ENCODE assay signal across 16 cellular contexts in the genomic region with DNA sequence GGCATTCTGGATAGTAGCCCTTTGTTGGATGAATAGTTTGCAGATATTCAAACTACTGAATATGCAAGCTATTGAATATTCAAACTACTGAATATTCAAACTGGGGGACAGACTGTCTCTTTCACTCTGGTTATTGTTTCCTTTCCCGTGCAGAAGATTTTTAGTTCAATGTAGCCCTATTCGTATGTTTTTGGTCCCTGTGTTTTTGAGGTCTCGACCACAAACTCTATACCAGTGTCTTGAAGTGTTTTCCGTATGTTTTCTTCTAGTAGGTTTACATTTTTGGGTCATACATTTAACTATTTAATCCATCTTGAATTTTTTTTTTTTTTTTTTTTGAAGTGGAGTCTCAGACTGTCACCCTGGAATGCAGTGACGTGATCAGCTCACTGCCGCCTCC. TPM values are rescaled to one million over a fixed set of nuclear protein-coding genes. Genes with fewer than 3 reads are reported as not detected.
A peak's percentile ranks its signal among the peaks of the same experiment; 100 is the strongest.
DNase-seq lines count a peak whose midpoint lies in the region; ATAC-seq and TF ChIP-seq lines count a peak whose summit lies in the region.
"Had no signal": no experiment of that assay in that cellular context is flagged by ENCODE, and none has a peak within 500 bp of the region (broad histone marks: within the 10 kb centered on the region; RNA-seq: fewer than 3 reads in every experiment).

No MANE protein-coding gene starts in this region.

- no peak overlapping the region for H3K4me2 ChIP-seq in GM23338

- no peak for DNase-seq in activated naive CD4-positive, alpha-beta T cell treated with anti-CD3 and anti-CD28 coated beads, Interleukin-2, amount 50 U/mL, for 16 hours
- no peak for DNase-seq in GM23338 (ENCODE audit: low spot score)
- DNase-seq in activated naive CD8-positive, alpha-beta T cell treated with anti-CD3 and anti-CD28 coated beads, Interleukin-2, amount 50 U/mL, for 24 hours, result no peak
- no peak for DNase-seq in stimulated activated effector memory CD8-positive, alpha-beta T cell treated with anti-CD3 and anti-CD28 coated beads, Interleukin-12 subunit alpha, Interleukin-12 subunit beta, amount 100 ng/mL, for 72 hours (ENCODE audit: low spot score in 2 of 2)
- no peak for DNase-seq in activated CD8-positive, alpha-beta T cell treated with anti-CD3 and anti-CD28 coated beads, Interleukin-2, amount 10 ng/mL, durations not matched to agents 7 days and 5 days
- DNase-seq: IMR-90, NCI-H1105, NCI-H146, NCI-H2029 treated with DMSO at 0.1 percent for 48 hours, NCI-H226, NCI-H524 had no signal

- H3K27ac Mint-ChIP-seq in activated naive CD4-positive, alpha-beta T cell treated with anti-CD3 and anti-CD28 coated beads, Interleukin-2, amount 50 U/mL, for 24 hours, result peak overlapping the region; percentile 74
- H3K27ac Mint-ChIP-seq in GM23338, result peak overlapping the region; percentile 4; the same call in 1 of the 2 replicates
- H3K27ac Mint-ChIP-seq in activated naive CD8-positive, alpha-beta T cell treated with anti-CD3 and anti-CD28 coated beads, Interleukin-2, amount 50 U/mL, for 24 hours, result peak overlapping the region; percentile 67
- peak overlapping the region; percentile 33 for H3K27ac Mint-ChIP-seq in stimulated activated effector memory CD8-positive, alpha-beta T cell treated with anti-CD3 and anti-CD28 coated beads, Interleukin-12 subunit alpha, Interleukin-12 subunit beta, amount 100 ng/mL, for 72 hours
- H3K27ac Mint-ChIP-seq in activated CD8-positive, alpha-beta T cell treated with anti-CD3 and anti-CD28 coated beads, Interleukin-2, amount 10 ng/mL, durations not matched to agents 7 days and 5 days, result no peak overlapping the region

- peak overlapping the region; percentile 8 for H3K4me3 Mint-ChIP-seq in activated naive CD4-positive, alpha-beta T cell treated with anti-CD3 and anti-CD28 coated beads, Interleukin-2, amount 50 U/mL, for 24 hours
- H3K4me3 Mint-ChIP-seq in GM23338, result no peak overlapping the region
- no peak overlapping the region for H3K4me3 Mint-ChIP-seq in activated naive CD8-positive, alpha-beta T cell treated with anti-CD3 and anti-CD28 coated beads, Interleukin-2, amount 50 U/mL, for 24 hours
- no peak overlapping the region for H3K4me3 Mint-ChIP-seq in stimulated activated effector memory CD8-positive, alpha-beta T cell treated with anti-CD3 and anti-CD28 coated beads, Interleukin-12 subunit alpha, Interleukin-12 subunit beta, amount 100 ng/mL, for 72 hours
- H3K4me3 Mint-ChIP-seq in activated CD8-positive, alpha-beta T cell treated with anti-CD3 and anti-CD28 coated beads, Interleukin-2, amount 10 ng/mL, durations not matched to agents 7 days and 5 days, result no peak overlapping the region

- no peaks in the 10 kb centered on the region for H3K27me3 ChIP-seq in GM23338 (ENCODE audit: insufficient read depth)
- H3K27me3 ChIP-seq: SJSA1 had no signal

- no peaks in the 10 kb centered on the region for H3K27me3 Mint-ChIP-seq in activated naive CD4-positive, alpha-beta T cell treated with anti-CD3 and anti-CD28 coated beads, Interleukin-2, amount 50 U/mL, for 24 hours
- no peaks in the 10 kb centered on the region for H3K27me3 Mint-ChIP-seq in GM23338 (ENCODE audit: insufficient read depth, low read depth, poor library complexity)
- no peaks in the 10 kb centered on the region for H3K27me3 Mint-ChIP-seq in activated naive CD8-positive, alpha-beta T cell treated with anti-CD3 and anti-CD28 coated beads, Interleukin-2, amount 50 U/mL, for 24 hours
- H3K27me3 Mint-ChIP-seq in activated CD8-positive, alpha-beta T cell treated with anti-CD3 and anti-CD28 coated beads, Interleukin-2, amount 10 ng/mL, durations not matched to agents 7 days and 5 days (ENCODE audit: low read depth), result no peaks in the 10 kb centered on the region

- H3K4me1 Mint-ChIP-seq in activated naive CD4-positive, alpha-beta T cell treated with anti-CD3 and anti-CD28 coated beads, Interleukin-2, amount 50 U/mL, for 24 hours, result peaks cover 84% of the 10 kb centered on the region
- H3K4me1 Mint-ChIP-seq in GM23338, result no peaks in the 10 kb centered on the region; the same call in 2 of the 3 replicates
- peaks cover 53% of the 10 kb centered on the region for H3K4me1 Mint-ChIP-seq in activated naive CD8-positive, alpha-beta T cell treated with anti-CD3 and anti-CD28 coated beads, Interleukin-2, amount 50 U/mL, for 24 hours
- peaks cover 51% of the 10 kb centered on the region for H3K4me1 Mint-ChIP-seq in stimulated activated effector memory CD8-positive, alpha-beta T cell treated with anti-CD3 and anti-CD28 coated beads, Interleukin-12 subunit alpha, Interleukin-12 subunit beta, amount 100 ng/mL, for 72 hours
- peaks cover 32% of the 10 kb centered on the region for H3K4me1 Mint-ChIP-seq in activated CD8-positive, alpha-beta T cell treated with anti-CD3 and anti-CD28 coated beads, Interleukin-2, amount 10 ng/mL, durations not matched to agents 7 days and 5 days (ENCODE audit: low read depth)

- H3K9me3 Mint-ChIP-seq in activated naive CD4-positive, alpha-beta T cell treated with anti-CD3 and anti-CD28 coated beads, Interleukin-2, amount 50 U/mL, for 24 hours, result no peaks in the 10 kb centered on the region
- H3K9me3 Mint-ChIP-seq in GM23338, result peaks cover 10% of the 10 kb centered on the region
- H3K9me3 Mint-ChIP-seq in activated naive CD8-positive, alpha-beta T cell treated with anti-CD3 and anti-CD28 coated beads, Interleukin-2, amount 50 U/mL, for 24 hours, result peaks cover 17% of the 10 kb centered on the region
- H3K9me3 Mint-ChIP-seq in stimulated activated effector memory CD8-positive, alpha-beta T cell treated with anti-CD3 and anti-CD28 coated beads, Interleukin-12 subunit alpha, Interleukin-12 subunit beta, amount 100 ng/mL, for 72 hours, result no peaks in the 10 kb centered on the region
- H3K9me3 Mint-ChIP-seq in activated CD8-positive, alpha-beta T cell treated with anti-CD3 and anti-CD28 coated beads, Interleukin-2, amount 10 ng/mL, durations not matched to agents 7 days and 5 days (ENCODE audit: insufficient read depth), result peaks cover 4% of the 10 kb centered on the region

- no peak overlapping the region for H3K27ac ChIP-seq in GM23338 (ENCODE audit: low read depth)
- H3K27ac ChIP-seq: SJSA1 had no signal

- H3K4me1 ChIP-seq in GM23338 (ENCODE audit: insufficient read depth), result no peaks in the 10 kb centered on the region
- H3K4me1 ChIP-seq: SJSA1 had no signal

- H3K9me2 ChIP-seq in GM23338 (ENCODE audit: insufficient read depth), result no peaks in the 10 kb centered on the region

- H2AFZ ChIP-seq in GM23338, result no peak overlapping the region

- H3K36me3 Mint-ChIP-seq in activated naive CD4-positive, alpha-beta T cell treated with anti-CD3 and anti-CD28 coated beads, Interleukin-2, amount 50 U/mL, for 24 hours, result peaks cover 46% of the 10 kb centered on the region
- peaks cover 75% of the 10 kb centered on the region; the same call in 2 of the 3 replicates for H3K36me3 Mint-ChIP-seq in GM23338 (ENCODE audit: low read depth)
- H3K36me3 Mint-ChIP-seq in activated naive CD8-positive, alpha-beta T cell treated with anti-CD3 and anti-CD28 coated beads, Interleukin-2, amount 50 U/mL, for 24 hours (ENCODE audit: low read depth), result peaks cover 73% of the 10 kb centered on the region
- H3K36me3 Mint-ChIP-seq in stimulated activated effector memory CD8-positive, alpha-beta T cell treated with anti-CD3 and anti-CD28 coated beads, Interleukin-12 subunit alpha, Interleukin-12 subunit beta, amount 100 ng/mL, for 72 hours, result peaks cover 71% of the 10 kb centered on the region
- peaks cover 65% of the 10 kb centered on the region for H3K36me3 Mint-ChIP-seq in activated CD8-positive, alpha-beta T cell treated with anti-CD3 and anti-CD28 coated beads, Interleukin-2, amount 10 ng/mL, durations not matched to agents 7 days and 5 days (ENCODE audit: low read depth)

- CTCF ChIA-PET in activated CD8-positive, alpha-beta T cell treated with anti-CD3 and anti-CD28 coated beads, Interleukin-2, amount 10 ng/mL, durations not matched to agents 7 days and 5 days (lab: Charles Lee), result no interaction called here

- H3K36me3 ChIP-seq in GM23338 (ENCODE audit: insufficient read depth), result peaks cover 3% of the 10 kb centered on the region

- peaks cover 3% of the 10 kb centered on the region for H4K20me1 ChIP-seq in GM23338 (replicated peaks; ENCODE audit: insufficient read depth)

- POLR2A ChIA-PET in activated CD8-positive, alpha-beta T cell treated with anti-CD3 and anti-CD28 coated beads, Interleukin-2, amount 10 ng/mL, durations not matched to agents 7 days and 5 days (lab: Charles Lee), result no interaction called here

- TF ChIP-seq CTCF in GM23338 (conservative IDR thresholded peaks at IDR 0.05; ENCODE audit: low read depth in 2 of 2), result no peak

- peaks cover 39% of the 10 kb centered on the region for H3K79me2 ChIP-seq in GM23338 (replicated peaks; ENCODE audit: insufficient read depth)

- H3F3A ChIP-seq in GM23338 (replicated peaks; ENCODE audit: low read depth), result no peaks in the 10 kb centered on the region

- no peak overlapping the region for H3K4me3 ChIP-seq in GM23338
- H3K4me3 ChIP-seq: SJSA1 had no signal

- no peak for ATAC-seq in GM23338
- ATAC-seq in activated naive CD8-positive, alpha-beta T cell treated with anti-CD3 and anti-CD28 coated beads, Interleukin-2, amount 50 U/mL, for 24 hours, result no peak
- no peak for ATAC-seq in stimulated activated effector memory CD8-positive, alpha-beta T cell treated with anti-CD3 and anti-CD28 coated beads, Interleukin-12 subunit alpha, Interleukin-12 subunit beta, amount 100 ng/mL, for 72 hours
- ATAC-seq in GM18519 (IDR thresholded peaks at IDR 0.05; ENCODE audit: low FRiP score, unreplicated experiment), result no peak
- ATAC-seq in GM21723 (IDR thresholded peaks at IDR 0.05; ENCODE audit: unreplicated experiment), result no peak
- no peak for ATAC-seq in activated CD8-positive, alpha-beta T cell treated with anti-CD3 and anti-CD28 coated beads, Interleukin-2, amount 10 ng/mL, durations not matched to agents 7 days and 5 days
- ATAC-seq: Right ventricle myocardium inferior had no signal

TF ChIP-seq in GM23338, 12 proteins besides CTCF, POLR2A, EP300 and RAD21 (continues in another document):
- TF ChIP-seq STAT1 (IDR thresholded peaks at IDR 0.05; ENCODE audit: unreplicated experiment) (no peak), ZNF114 (CRISPR knock-in tag; IDR thresholded peaks at IDR 0.05) (no peak), NANOG (IDR thresholded peaks at IDR 0.05; ENCODE audit: borderline replicate concordance) (no peak), JUNB (IDR thresholded peaks at IDR 0.05; ENCODE audit: unreplicated experiment) (no peak), ZNF331 (CRISPR knock-in tag; IDR thresholded peaks at IDR 0.05; ENCODE audit: low read depth) (no peak), EZH2phosphoT487 (IDR thresholded peaks at IDR 0.05; ENCODE audit: unreplicated experiment) (no peak), EZH2 (IDR thresholded peaks at IDR 0.05; ENCODE audit: low read depth, unreplicated experiment) (no peak)

RNA-seq across cellular contexts. Expression of a gene that starts 39.5 kb away (rescaled TPM):
- total RNA-seq in GM23338 (2014; rRNA removed; shearing (Covaris generic)), result 20.1 and 26.9 TPM in 2 replicates
- 27.1 and 50.3 TPM in 2 replicates for polyA plus RNA-seq in GM23338 (2016; fragmentation: Nextera tagmentation; extraction: Ambion mirVana)
- 10 to 100 TPM; 25.0 to 26.2 TPM for total RNA-seq in activated CD8-positive, alpha-beta T cell treated with anti-CD3 and anti-CD28 coated beads, Interleukin-2, amount 10 ng/mL, durations not matched to agents 7 days and 5 days
